In the genomic region with DNA sequence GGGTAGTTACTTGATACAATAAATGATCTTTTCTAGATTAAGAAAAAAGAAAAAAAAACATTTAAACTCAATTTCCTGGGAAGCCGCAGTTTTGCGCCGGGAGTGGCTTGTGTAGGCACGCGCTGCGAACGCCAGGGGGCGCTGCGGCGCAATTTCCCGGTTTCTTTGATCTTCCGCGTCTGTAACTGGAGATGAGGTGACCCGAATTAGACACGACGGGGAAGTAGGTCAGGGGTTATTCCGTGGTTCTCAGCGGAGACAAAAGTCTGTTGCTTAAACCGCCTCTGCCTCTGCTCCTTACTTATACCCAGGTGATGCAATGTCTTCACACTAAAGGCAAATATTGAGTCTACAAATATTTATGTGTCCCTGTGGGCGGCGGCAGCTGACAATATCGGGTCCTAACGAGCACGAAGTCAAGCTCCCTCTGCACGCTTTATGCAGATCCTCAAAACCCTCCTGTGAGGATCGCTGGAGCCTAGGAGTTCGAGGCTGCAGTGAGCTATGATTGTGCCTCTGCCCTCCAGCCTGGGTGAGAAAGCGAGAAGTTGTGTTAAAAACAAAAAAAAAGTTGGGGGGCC, we compare ENCODE assay signal across 8 cellular contexts. TPM values are rescaled to one million over a fixed set of nuclear protein-coding genes. Genes with fewer than 3 reads are reported as not detected.
DNase-seq lines count a peak whose midpoint lies in the region; ATAC-seq and TF ChIP-seq lines count a peak whose summit lies in the region.

No MANE protein-coding gene starts in this region.

- peak in 1 of 4 donors; percentile 26 for TF ChIP-seq POLR2A in upper lobe of left lung (IDR thresholded peaks at IDR 0.05)

- H3K27me3 ChIP-seq in cardiac muscle cell, result peaks cover 34% of the 10 kb centered on the region
- no peaks in the 10 kb centered on the region for H3K27me3 ChIP-seq in upper lobe of left lung

- intact Hi-C loops in posterior cingulate gyrus (cut with DNase I), result loop anchor here (1.0 kb wide), 2 partner anchors 28 to 147 kb away; partner anchors contain the start of gene TRAPPC5

- peak; percentile 85 to 89 for ATAC-seq in upper lobe of left lung (ENCODE audit: low FRiP score in 2 of 2)
- ATAC-seq in GM21515 (IDR thresholded peaks at IDR 0.05; ENCODE audit: unreplicated experiment), result no peak

- H3K4me1 ChIP-seq in cardiac muscle cell (ENCODE audit: low read depth) (no peaks in the 10 kb centered on the region), upper lobe of left lung (peaks cover 4 to 19% (median 12%) of the 10 kb centered on the region in 4 donors)

- TF ChIP-seq EP300 in upper lobe of left lung (IDR thresholded peaks at IDR 0.05), result peak in 1 of 4 donors; percentile 59

- H3K9me3 ChIP-seq in cardiac muscle cell (ENCODE audit: low read depth) (no peaks in the 10 kb centered on the region), upper lobe of left lung (no peaks in the 10 kb centered on the region)

- H3K27ac ChIP-seq in cardiac muscle cell (no peak overlapping the region), upper lobe of left lung (peak overlapping the region; percentile 34 to 87 (median 64))

- WGBS in upper lobe of left lung, 2 donors, result 4% methylated on average over 26 to 28 of the region's 28 CpGs

- peak; percentile 92 for TF ChIP-seq CTCF in GM12872 (IDR thresholded peaks at IDR 0.05; ENCODE audit: insufficient read depth, low read depth, low read length)
- TF ChIP-seq CTCF in cardiac muscle cell (IDR thresholded peaks at IDR 0.05; ENCODE audit: low read depth, low read length), result peak; percentile 95
- TF ChIP-seq CTCF in upper lobe of left lung (IDR thresholded peaks at IDR 0.05), result peak; percentile 94 to 99 (median 96)

- H3K4me3 ChIP-seq in cardiac muscle cell, result no peak overlapping the region
- H3K4me3 ChIP-seq in upper lobe of left lung, result peak overlapping the region in 3 of 4 donors; percentile 7 to 30 (median 18)

- H3K36me3 ChIP-seq in cardiac muscle cell (no peaks in the 10 kb centered on the region), upper lobe of left lung (peaks cover 0 to 1% (median 0%) of the 10 kb centered on the region in 4 donors)

- peak; percentile 66 for DNase-seq in NCI-H1105 treated with DMSO at 0.1 percent for 48 hours (lab: John Stamatoyannopoulos, UW)
- peak; percentile 80 for DNase-seq in T follicular helper cell (ENCODE audit: low read depth)
- peak; percentile 68 for DNase-seq in activated naive CD8-positive, alpha-beta T cell treated with anti-CD3 and anti-CD28 coated beads, Interleukin-2, amount 50 U/mL, for 16 hours (ENCODE audit: low read depth, low spot score)
- DNase-seq in cardiac muscle cell (ENCODE audit: low read depth in 1 of 2, low spot score in 1 of 2), result peak; percentile 83 to 85
- DNase-seq in posterior cingulate gyrus, result peak; percentile 49 to 97 (median 82)
- peak; percentile 95 to 98 for DNase-seq in upper lobe of left lung

RNA-seq across cellular contexts. Expression of gene STXBP2, which starts 15.2 kb away (rescaled TPM):
- total RNA-seq in cardiac muscle cell (16.0 and 33.6 TPM in 2 replicates), upper lobe of left lung (100 to 1,000 TPM; 111 to 562 (median 249) TPM)
- polyA plus RNA-seq in cardiac muscle cell, result 32.7 and 51.2 TPM in 2 replicates

RNA-seq across cellular contexts. Expression of gene RETN, which starts 16.7 kb away (rescaled TPM):
- total RNA-seq in cardiac muscle cell (not detected in 2 replicates), upper lobe of left lung (10 to 100 TPM in 3 of 6 donors, 1 to 10 TPM in 3; 2.5 to 59.2 (median 13.8) TPM)
- polyA plus RNA-seq in cardiac muscle cell, result not detected in 2 replicates

RNA-seq across cellular contexts. Expression of gene PCP2, which starts 18.6 kb away (rescaled TPM):
- total RNA-seq in cardiac muscle cell (0.51 and 2.7 TPM in 2 replicates), upper lobe of left lung (10 to 100 TPM in 1 of 6 donors, 1 to 10 TPM in 4, not detected in 1; 2.3 to 21.0 (median 3.3) TPM)
- 0.34 and 0.70 TPM in 2 replicates for polyA plus RNA-seq in cardiac muscle cell

RNA-seq across cellular contexts. Expression of gene PET100, which starts 22.6 kb away (rescaled TPM):
- total RNA-seq in cardiac muscle cell, result 14.9 and 25.0 TPM in 2 replicates
- 369 and 404 TPM in 2 replicates for polyA plus RNA-seq in cardiac muscle cell
- 100 to 1,000 TPM in 2 of 6 donors, 10 to 100 TPM in 4; 21.3 to 133 (median 71.3) TPM for total RNA-seq in upper lobe of left lung

RNA-seq across cellular contexts. Expression of gene XAB2, which starts 22.8 kb away (rescaled TPM):
- total RNA-seq in cardiac muscle cell, result 62.0 and 81.5 TPM in 2 replicates
- polyA plus RNA-seq in cardiac muscle cell, result 27.5 and 37.1 TPM in 2 replicates
- 10 to 100 TPM; 35.7 to 81.7 (median 51.4) TPM for total RNA-seq in upper lobe of left lung
